1 cellular context compared by ENCODE assay signal in genomic region chr10:17473228-17473950, GRCh38.
TF ChIP-seq lines count a peak whose summit lies in the region.

No MANE protein-coding gene starts in this region.

TF ChIP-seq in K562, 482 proteins besides CTCF, POLR2A, EP300 and RAD21 (continued from another document and continues in another):
- 0 out of 2 replicates have a peak, but pooled peaks have one; percentile 11 for TF ChIP-seq NFIC (IDR thresholded peaks at IDR 0.05)
- TF ChIP-seq ATF1 (CRISPR knock-in tag; IDR thresholded peaks at IDR 0.05): no peak
- TF ChIP-seq ATF1 (tag; IDR thresholded peaks at IDR 0.05): peak; percentile 35; the same call in 1 of the 2 replicates
- TF ChIP-seq GTF3C2 (IDR thresholded peaks at IDR 0.05; ENCODE audit: borderline replicate concordance, extremely low read depth, insufficient read length): no peak
- TF ChIP-seq ZBTB8A (IDR thresholded peaks at IDR 0.05; ENCODE audit: partially characterized antibody): no peak
- TF ChIP-seq ZNF23 (CRISPR knock-in tag; IDR thresholded peaks at IDR 0.05): no peak
- no peak for TF ChIP-seq KDM5B (IDR thresholded peaks at IDR 0.05; ENCODE audit: insufficient replicate concordance, low read depth, low read length)
- no peak for TF ChIP-seq CSDE1 (IDR thresholded peaks at IDR 0.05)
- no peak for TF ChIP-seq ZNF668 (CRISPR knock-in tag; IDR thresholded peaks at IDR 0.05)
- no peak for TF ChIP-seq JUN (IDR thresholded peaks at IDR 0.05; ENCODE audit: borderline replicate concordance, low read depth, low read length)
- TF ChIP-seq JUN (CRISPR knock-in tag; IDR thresholded peaks at IDR 0.05; ENCODE audit: borderline replicate concordance): 0 out of 2 replicates have a peak, but pooled peaks have one; percentile 25
- TF ChIP-seq SNRNP70 (optimal IDR thresholded peaks at IDR 0.05; ENCODE audit: low read depth, low read length): no peak
- no peak for TF ChIP-seq PTBP1 (IDR thresholded peaks at IDR 0.05; ENCODE audit: low read depth, low read length)
- no peak; the same call in 1 of the 2 replicates for TF ChIP-seq KLF16 (IDR thresholded peaks at IDR 0.05)
- TF ChIP-seq CREM (IDR thresholded peaks at IDR 0.05; ENCODE audit: low read depth): 0 out of 2 replicates have a peak, but pooled peaks have one; percentile 4
- TF ChIP-seq TRIM28 (IDR thresholded peaks at IDR 0.05): no peak
- no peak for TF ChIP-seq TEAD2 (tag; IDR thresholded peaks at IDR 0.05)
- no peak for TF ChIP-seq ZBTB5 (IDR thresholded peaks at IDR 0.05)
- TF ChIP-seq FOXP4 (CRISPR knock-in tag; IDR thresholded peaks at IDR 0.05; ENCODE audit: borderline replicate concordance): no peak
- TF ChIP-seq LCOR (CRISPR knock-in tag; IDR thresholded peaks at IDR 0.05): no peak
- TF ChIP-seq JUND (IDR thresholded peaks at IDR 0.05; ENCODE audit: borderline replicate concordance, low read depth, low read length): no peak
- TF ChIP-seq JUND (tag; IDR thresholded peaks at IDR 0.05; ENCODE audit: borderline replicate concordance, low read depth, low read length): peak; percentile 6; the same call in 1 of the 3 replicates
- peak; percentile 56; the same call in 1 of the 2 replicates for TF ChIP-seq ZEB2 (IDR thresholded peaks at IDR 0.05)
- TF ChIP-seq GATA2 (CRISPR knock-in tag; IDR thresholded peaks at IDR 0.05): peak; percentile 51; the same call in 1 of the 2 replicates
- no peak for TF ChIP-seq ID3 (CRISPR knock-in tag; IDR thresholded peaks at IDR 0.05)
- no peak for TF ChIP-seq ID3 (tag; IDR thresholded peaks at IDR 0.05)
- peak; percentile 53; the same call in 1 of the 2 replicates for TF ChIP-seq NCOR1 (IDR thresholded peaks at IDR 0.05)
- no peak for TF ChIP-seq ZNF124 (CRISPR knock-in tag; IDR thresholded peaks at IDR 0.05)
- TF ChIP-seq POLR2AphosphoS5 (IDR thresholded peaks at IDR 0.05; ENCODE audit: control insufficient read depth, insufficient read depth, low read depth, low read length): no peak; the same call in 1 of the 2 replicates
- TF ChIP-seq ZNF780A (CRISPR knock-in tag; IDR thresholded peaks at IDR 0.05): no peak
- TF ChIP-seq POLR3A (IDR thresholded peaks at IDR 0.05; ENCODE audit: borderline replicate concordance, extremely low read depth, insufficient read depth, insufficient read length): no peak
- TF ChIP-seq PHF8 (IDR thresholded peaks at IDR 0.05; ENCODE audit: borderline replicate concordance, low read length): no peak
- TF ChIP-seq ZNF609 (CRISPR knock-in tag; IDR thresholded peaks at IDR 0.05; ENCODE audit: borderline replicate concordance): no peak
- TF ChIP-seq KDM1A (IDR thresholded peaks at IDR 0.05): peak in 1 of 2 experiments; percentile 23; a peak in 2 of 4 replicates
- TF ChIP-seq IRF2 (CRISPR knock-in tag; IDR thresholded peaks at IDR 0.05): no peak
- TF ChIP-seq RBM34 (IDR thresholded peaks at IDR 0.05; ENCODE audit: borderline replicate concordance, insufficient read depth, low read length): no peak
- TF ChIP-seq E2F6 (IDR thresholded peaks at IDR 0.05; ENCODE audit: borderline replicate concordance in 1 of 2, extremely low read depth in 1 of 2, insufficient read depth in 1 of 2, insufficient read length in 1 of 2, low read depth in 1 of 2, low read length in 1 of 2, poor library complexity in 1 of 2, severe bottlenecking in 1 of 2): peak in 1 of 2 experiments; percentile 49
- TF ChIP-seq MAFG (tag; conservative IDR thresholded peaks at IDR 0.05): no peak
- TF ChIP-seq EGR1 (conservative IDR thresholded peaks at IDR 0.05): no peak
- TF ChIP-seq ZNF282 (CRISPR knock-in tag; IDR thresholded peaks at IDR 0.05): no peak
- TF ChIP-seq NFRKB (IDR thresholded peaks at IDR 0.05; ENCODE audit: low read depth): 0 out of 2 replicates have a peak, but pooled peaks have one; percentile 37
- no peak for TF ChIP-seq MAFK (IDR thresholded peaks at IDR 0.05; ENCODE audit: low read length)
- TF ChIP-seq GATAD2B (IDR thresholded peaks at IDR 0.05; ENCODE audit: borderline replicate concordance): 0 out of 2 replicates have a peak, but pooled peaks have one; percentile 29
- no peak for TF ChIP-seq CREB3 (tag; conservative IDR thresholded peaks at IDR 0.05; ENCODE audit: low read depth)
- no peak for TF ChIP-seq FIP1L1 (IDR thresholded peaks at IDR 0.05; ENCODE audit: low read depth, low read length, poor library complexity, severe bottlenecking)
- TF ChIP-seq ZNF785 (CRISPR knock-in tag; IDR thresholded peaks at IDR 0.05): no peak
- no peak for TF ChIP-seq ZNF347 (CRISPR knock-in tag; IDR thresholded peaks at IDR 0.05; ENCODE audit: low read depth)
- TF ChIP-seq HMGN3 (IDR thresholded peaks at IDR 0.05; ENCODE audit: borderline replicate concordance, extremely low read depth, insufficient read length, low read depth, low read length): no peak
- peak in 1 of 2 experiments; percentile 18; a peak in 1 of 4 replicates for TF ChIP-seq TBL1XR1 (IDR thresholded peaks at IDR 0.05; ENCODE audit: low read length in 2 of 2)
- TF ChIP-seq RBM39 (optimal IDR thresholded peaks at IDR 0.05; ENCODE audit: low read depth, low read length): no peak
- 0 out of 2 replicates have a peak, but pooled peaks have one; percentile 16 for TF ChIP-seq HBP1 (CRISPR knock-in tag; IDR thresholded peaks at IDR 0.05)
- TF ChIP-seq HES1 (IDR thresholded peaks at IDR 0.05; ENCODE audit: low read depth): no peak
- TF ChIP-seq L3MBTL2 (IDR thresholded peaks at IDR 0.05): peak; percentile 71
